ENCODE assay signal across 20 cellular contexts in the genomic region with DNA sequence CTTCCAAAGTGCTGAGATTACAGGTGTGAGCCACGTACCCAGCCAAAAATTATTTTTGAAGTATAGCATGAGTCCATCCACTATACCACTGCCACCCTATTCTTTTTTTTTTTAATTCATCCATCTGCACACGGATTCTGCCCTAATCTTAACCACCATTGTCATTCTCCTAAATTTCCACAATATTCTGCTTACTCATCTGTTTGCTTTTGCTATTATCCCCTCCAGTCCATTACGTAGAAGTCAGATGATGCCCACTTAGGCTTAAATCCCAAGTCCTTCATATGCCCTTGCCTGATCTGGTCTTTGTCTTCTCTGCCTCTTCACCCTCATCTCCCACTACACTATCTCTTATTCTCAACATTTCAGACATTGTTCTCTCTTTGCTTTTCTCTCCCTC.
DNase-seq lines count a peak whose midpoint lies in the region; ATAC-seq and TF ChIP-seq lines count a peak whose summit lies in the region.
"Had no signal": no experiment of that assay in that cellular context is flagged by ENCODE, and none has a peak within 500 bp of the region (broad histone marks: within the 10 kb centered on the region; RNA-seq: fewer than 3 reads in every experiment).

No MANE protein-coding gene starts in this region.

- DNase-seq in cardiac muscle cell (ENCODE audit: low read depth in 1 of 2, low spot score in 1 of 2) = no peak
- DNase-seq in heart left ventricle = no peak
- DNase-seq in WTC11 (ENCODE audit: low spot score) = no peak
- DNase-seq in mesendoderm = no peak
- no peak for DNase-seq in thyroid gland
- no peak for DNase-seq in SJCRH30
- DNase-seq in retina = no peak
- DNase-seq: ACHN; CD4-positive, alpha-beta T cell; HCEC 1CT; KG1; NCI-H1092; NCI-H1694 treated with DMSO at 0.1 percent for 48 hours; NCI-H510A treated with DMSO at 0.1 percent for 48 hours; NK-92 treated with Interleukin-12 subunit alpha and Interleukin-12 subunit beta, amount 100 ng/mL, for 24 hours; OCI-M1; RPMI8226; SW 1271 had no signal

- H3K36me3 ChIP-seq in cardiac muscle cell = peaks cover 4% of the 10 kb centered on the region
- peaks cover 0 to under 1% (median 0%) of the 10 kb centered on the region in 9 donors for H3K36me3 ChIP-seq in heart left ventricle
- no peaks in the 10 kb centered on the region for H3K36me3 ChIP-seq in mesendoderm (ENCODE audit: control insufficient read depth, insufficient read depth, low read length)
- no peaks in the 10 kb centered on the region for H3K36me3 ChIP-seq in thyroid gland
- H3K36me3 ChIP-seq in SJCRH30 = no peaks in the 10 kb centered on the region

- TF ChIP-seq POLR2A in heart left ventricle (IDR thresholded peaks at IDR 0.05) (no peak), thyroid gland (IDR thresholded peaks at IDR 0.05) (no peak)

- peaks cover 26% of the 10 kb centered on the region for H3K79me2 ChIP-seq in mesendoderm (ENCODE audit: control insufficient read depth, insufficient read depth, low read length)

- H3K27ac Mint-ChIP-seq in WTC11 = peak overlapping the region; percentile 92
- H3K27ac Mint-ChIP-seq: B cell; CD4-positive, alpha-beta T cell had no signal

- peak overlapping the region; percentile 54 for H3K56ac ChIP-seq in mesendoderm (ENCODE audit: low read length)

- H3K9me3 ChIP-seq in cardiac muscle cell (ENCODE audit: low read depth) (no peaks in the 10 kb centered on the region), heart left ventricle (no peaks in the 10 kb centered on the region), thyroid gland (no peaks in the 10 kb centered on the region), SJCRH30 (replicated peaks) (no peaks in the 10 kb centered on the region)

- no peak for TF ChIP-seq CTCF in cardiac muscle cell (IDR thresholded peaks at IDR 0.05; ENCODE audit: low read depth, low read length)
- no peak for TF ChIP-seq CTCF in heart left ventricle (IDR thresholded peaks at IDR 0.05)
- no peak for TF ChIP-seq CTCF in WTC11 (IDR thresholded peaks at IDR 0.05)
- no peak for TF ChIP-seq CTCF in thyroid gland (IDR thresholded peaks at IDR 0.05)

- H4K5ac ChIP-seq in mesendoderm (ENCODE audit: low read length) = no peak overlapping the region

- POLR2A ChIA-PET in WTC11 (lab: Charles Lee) = no interaction called here

- H3K9me3 Mint-ChIP-seq in WTC11 = no peaks in the 10 kb centered on the region
- H3K9me3 Mint-ChIP-seq: CD4-positive, alpha-beta T cell had no signal

- 72 to 82% (median 76%) methylated on average over 3 of the region's 3 CpGs for WGBS in heart left ventricle, 4 donors
- no CpG with 5 or more reads among the region's 3 CpGs for WGBS in mesendoderm (ENCODE audit: extremely low coverage, insufficient coverage, low lambda C conversion rate)
- WGBS in thyroid gland, 2 donors = 91 to 97% methylated on average over 3 of the region's 3 CpGs

- H4K8ac ChIP-seq in mesendoderm (ENCODE audit: low read depth, low read length) = no peak overlapping the region

- H3K79me1 ChIP-seq in mesendoderm (ENCODE audit: low read length) = peaks cover 9% of the 10 kb centered on the region

- H2BK120ac ChIP-seq in mesendoderm (ENCODE audit: low read depth, low read length) = no peak overlapping the region

- peaks cover 82% of the 10 kb centered on the region for H3K4me1 Mint-ChIP-seq in WTC11
- H3K4me1 Mint-ChIP-seq: B cell had no signal

- H3K4me1 ChIP-seq in cardiac muscle cell (ENCODE audit: low read depth) (peaks cover 61% of the 10 kb centered on the region), heart left ventricle (peaks cover 0 to 41% (median 24%) of the 10 kb centered on the region in 12 donors), mesendoderm (ENCODE audit: control insufficient read depth, low read depth, low read length) (peaks cover 25% of the 10 kb centered on the region), thyroid gland (peaks cover 50 to 62% of the 10 kb centered on the region in 2 donors), SJCRH30 (no peaks in the 10 kb centered on the region)

- H3K23ac ChIP-seq in mesendoderm (ENCODE audit: low read length) = no peak overlapping the region

- H3K9ac ChIP-seq in mesendoderm (ENCODE audit: low read length) = no peak overlapping the region

- no peak overlapping the region for H3K4ac ChIP-seq in mesendoderm (ENCODE audit: low read depth, low read length)

- H3K4me2 ChIP-seq in mesendoderm (ENCODE audit: low read length) = no peak overlapping the region

- no peak overlapping the region for H3K4me3 Mint-ChIP-seq in WTC11
- H3K4me3 Mint-ChIP-seq: B cell; CD4-positive, alpha-beta T cell had no signal

- H3K4me3 ChIP-seq in cardiac muscle cell = no peak overlapping the region
- no peak overlapping the region for H3K4me3 ChIP-seq in heart left ventricle
- no peak overlapping the region for H3K4me3 ChIP-seq in mesendoderm (ENCODE audit: low read length)
- H3K4me3 ChIP-seq in thyroid gland (replicated peaks in 1 of 3) = no peak overlapping the region
- no peak overlapping the region for H3K4me3 ChIP-seq in SJCRH30

- H3K18ac ChIP-seq in mesendoderm (ENCODE audit: low read length) = peak overlapping the region; percentile 39

- H3K27me3 Mint-ChIP-seq in WTC11 (ENCODE audit: low read depth) = no peaks in the 10 kb centered on the region
- H3K27me3 Mint-ChIP-seq: B cell; CD4-positive, alpha-beta T cell had no signal

- peaks cover 10% of the 10 kb centered on the region for H3K36me3 Mint-ChIP-seq in WTC11

- H3K27me3 ChIP-seq in cardiac muscle cell = no peaks in the 10 kb centered on the region
- H3K27me3 ChIP-seq in heart left ventricle = peaks cover 0 to 2% (median 0%) of the 10 kb centered on the region in 9 donors
- H3K27me3 ChIP-seq in mesendoderm (ENCODE audit: insufficient read depth, low read length, poor library complexity) = no peaks in the 10 kb centered on the region
- H3K27me3 ChIP-seq in thyroid gland = no peaks in the 10 kb centered on the region
- no peaks in the 10 kb centered on the region for H3K27me3 ChIP-seq in SJCRH30

- intact Hi-C loops in heart left ventricle (cut with DNase I) = loop anchor here in 1 of 10 donors (2.0 kb wide), 1 partner anchor 40 kb away; no protein-coding TSS in a partner anchor
- intact Hi-C loops in thyroid gland (cut with DNase I) = no loop called here

- H2BK5ac ChIP-seq in mesendoderm (ENCODE audit: low read length) = peak overlapping the region; percentile 13

- CTCF ChIA-PET in WTC11 (lab: Charles Lee) = no interaction called here

- peak overlapping the region; percentile 43 for H2AK5ac ChIP-seq in mesendoderm (ENCODE audit: low read length)

- H3K27ac ChIP-seq in cardiac muscle cell = peak overlapping the region; percentile 98
- H3K27ac ChIP-seq in heart left ventricle = peak overlapping the region in 1 of 12 donors; percentile 18
- peak overlapping the region; percentile 9 for H3K27ac ChIP-seq in mesendoderm (ENCODE audit: low read depth, low read length)
- peak overlapping the region; percentile 55 to 85 (median 80) for H3K27ac ChIP-seq in thyroid gland
- H3K27ac ChIP-seq in SJCRH30 = no peak overlapping the region

- H2BK15ac ChIP-seq in mesendoderm (replicated peaks; ENCODE audit: low read depth) = no peak overlapping the region

- no peak for ATAC-seq in heart left ventricle
- no peak for ATAC-seq in WTC11
- no peak for ATAC-seq in GM18502 (IDR thresholded peaks at IDR 0.05; ENCODE audit: poor library complexity, unreplicated experiment)

TF ChIP-seq in WTC11, 78 proteins besides CTCF, POLR2A, EP300 and RAD21 (continues in another document):
- TF ChIP-seq MYBL2 (CRISPR knock-in tag; IDR thresholded peaks at IDR 0.05) (no peak), CREB1 (CRISPR knock-in tag; IDR thresholded peaks at IDR 0.05) (no peak), HMGA2 (CRISPR knock-in tag; IDR thresholded peaks at IDR 0.05) (no peak), TP53 (CRISPR knock-in tag; IDR thresholded peaks at IDR 0.05) (no peak), SOX15 (CRISPR knock-in tag; IDR thresholded peaks at IDR 0.05) (no peak), CBFB (CRISPR knock-in tag; IDR thresholded peaks at IDR 0.05; ENCODE audit: low read depth) (no peak), SP1 (CRISPR knock-in tag; conservative IDR thresholded peaks at IDR 0.05) (no peak), RORB (CRISPR knock-in tag; IDR thresholded peaks at IDR 0.05) (no peak), OVOL2 (CRISPR knock-in tag; IDR thresholded peaks at IDR 0.05; ENCODE audit: borderline replicate concordance) (no peak), ZNF232 (CRISPR knock-in tag; IDR thresholded peaks at IDR 0.05) (no peak), ZMAT4 (CRISPR knock-in tag; IDR thresholded peaks at IDR 0.05) (no peak)
- TF ChIP-seq, protein P1, sequence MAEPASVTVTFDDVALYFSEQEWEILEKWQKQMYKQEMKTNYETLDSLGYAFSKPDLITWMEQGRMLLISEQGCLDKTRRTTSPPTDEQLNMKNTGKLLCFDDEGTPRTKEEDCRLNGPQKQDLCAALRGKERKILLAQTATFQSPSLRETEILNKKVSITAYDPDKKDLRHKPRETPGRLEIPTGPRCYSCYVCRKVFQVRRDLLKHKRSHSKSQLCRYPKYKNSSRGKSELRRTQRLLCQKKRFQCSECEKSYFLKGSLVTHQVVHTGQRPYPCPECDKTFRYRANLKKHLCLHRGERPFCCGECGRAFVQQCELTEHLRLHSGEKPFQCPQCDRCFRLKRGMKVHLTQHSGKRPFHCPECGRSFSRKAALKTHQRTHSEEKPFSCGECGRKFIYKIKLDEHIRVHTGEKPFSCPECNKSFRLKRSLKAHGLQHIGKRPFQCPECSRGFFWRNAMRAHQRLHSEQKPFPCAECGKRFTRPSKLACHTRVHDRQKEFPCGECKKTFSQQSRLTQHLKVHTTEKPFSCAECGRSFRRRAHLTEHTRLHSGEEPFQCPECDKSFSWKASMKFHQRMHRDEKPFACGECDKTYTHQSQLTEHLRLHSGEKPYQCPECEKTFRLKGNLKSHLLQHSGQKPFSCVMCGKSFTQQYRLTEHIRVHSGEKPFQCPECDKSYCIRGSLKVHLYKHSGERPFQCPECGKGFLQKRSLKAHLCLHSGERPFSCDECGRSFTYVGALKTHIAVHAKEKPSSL (CRISPR knock-in tag; conservative IDR thresholded peaks at IDR 0.05) = no peak
- TF ChIP-seq, protein P2, sequence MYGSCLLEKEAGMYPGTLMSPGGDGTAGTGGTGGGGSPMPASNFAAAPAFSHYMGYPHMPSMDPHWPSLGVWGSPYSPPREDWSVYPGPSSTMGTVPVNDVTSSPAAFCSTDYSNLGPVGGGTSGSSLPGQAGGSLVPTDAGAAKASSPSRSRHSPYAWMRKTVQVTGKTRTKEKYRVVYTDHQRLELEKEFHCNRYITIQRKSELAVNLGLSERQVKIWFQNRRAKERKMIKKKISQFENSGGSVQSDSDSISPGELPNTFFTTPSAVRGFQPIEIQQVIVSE (CRISPR knock-in tag; IDR thresholded peaks at IDR 0.05; ENCODE audit: borderline replicate concordance) = no peak
- TF ChIP-seq, protein P3, sequence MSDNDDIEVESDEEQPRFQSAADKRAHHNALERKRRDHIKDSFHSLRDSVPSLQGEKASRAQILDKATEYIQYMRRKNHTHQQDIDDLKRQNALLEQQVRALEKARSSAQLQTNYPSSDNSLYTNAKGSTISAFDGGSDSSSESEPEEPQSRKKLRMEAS (CRISPR knock-in tag; IDR thresholded peaks at IDR 0.05) = no peak
